ENCODE assay signal across 37 cellular contexts in the genomic region with DNA sequence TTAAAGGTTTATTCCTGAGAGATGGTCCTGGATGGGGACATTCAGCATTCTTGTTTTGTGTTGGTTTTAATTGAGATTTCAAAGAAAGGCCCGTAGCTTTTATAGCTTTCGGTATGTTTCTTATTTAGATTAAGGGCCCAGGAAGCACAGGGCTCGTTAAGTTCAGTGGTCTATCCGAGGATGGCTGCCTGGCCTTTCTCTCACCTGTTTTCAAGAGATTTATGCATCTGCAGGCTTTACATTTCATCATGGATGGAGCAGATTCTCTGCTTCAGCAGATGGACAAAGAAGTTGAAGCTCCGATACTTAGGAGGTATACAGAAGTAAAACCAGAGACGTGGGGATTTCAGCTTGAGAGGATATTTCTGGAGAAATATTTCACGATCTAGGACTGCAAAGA. TPM values are rescaled to one million over a fixed set of nuclear protein-coding genes. Genes with fewer than 3 reads are reported as not detected.
"Had no signal": no experiment of that assay in that cellular context is flagged by ENCODE, and none has a peak within 500 bp of the region (broad histone marks: within the 10 kb centered on the region; RNA-seq: fewer than 3 reads in every experiment).

No MANE protein-coding gene starts in this region.

- H3K36me3 ChIP-seq: adrenal gland, brain microvascular endothelial cell, cardiac muscle cell had no signal

- H3K9me3 Mint-ChIP-seq: T-helper 2 cell treated with Interferon-gamma antibody and Interleukin-4, amounts not matched to agents 5 μg/mL and 100 μg/mL, for 36 hours had no signal

- H3K9me3 ChIP-seq: adrenal gland had no signal

- H3K4me3 Mint-ChIP-seq: activated B cell treated with CpG ODN at 0.5 μM for 24 hours; activated CD4-positive, alpha-beta memory T cell treated with anti-CD3 and anti-CD28 coated beads for 36 hours; activated CD4-positive, alpha-beta T cell treated with anti-CD3 and anti-CD28 coated beads, Interleukin-2, amount 10 ng/mL, durations not matched to agents 24 days and 14 days; activated CD8-positive, alpha-beta T cell treated with anti-CD3 and anti-CD28 coated beads for 36 hours; activated naive CD4-positive, alpha-beta T cell treated with anti-CD3 and anti-CD28 coated beads for 36 hours; activated naive CD8-positive, alpha-beta T cell treated with anti-CD3 and anti-CD28 coated beads for 36 hours; activated T-cell treated with anti-CD3 and anti-CD28 coated beads, Interleukin-2, amount 50 U/mL, for 4 hours; activated T-cell treated with anti-CD3 and anti-CD28 coated beads, Interleukin-2, amount 50 U/mL, for 72 hours; activated T-helper 1 cell treated with anti-CD3 and anti-CD28 coated beads, Interleukin-12 subunit alpha, Interleukin-12 subunit beta, Interleukin-2, Interleukin-4 antibody, amounts not matched to agents 30 ng/mL and 10 ng/mL and 1 ng/mL, durations not matched to agents 14 hours and 24 hours and 36 hours; activated T-helper 17 cell treated with anti-CD3 and anti-CD28 coated beads, Interleukin-2, amount 50 U/mL, for 72 hours; central memory CD8-positive, alpha-beta T cell; T-helper 1 cell treated with Interleukin-12 subunit alpha and Interleukin-12 subunit beta and Interleukin-4 antibody, amounts not matched to agents 30 μg/mL and 1 μg/mL, for 36 hours; T-helper 2 cell treated with Interferon-gamma antibody and Interleukin-4, amounts not matched to agents 5 μg/mL and 100 μg/mL, for 36 hours had no signal

- H3K4me3 ChIP-seq: adrenal gland, body of pancreas, cardiac muscle cell had no signal

- H3K27ac ChIP-seq: adrenal gland, body of pancreas, brain microvascular endothelial cell, cardiac muscle cell had no signal

- H3K36me3 Mint-ChIP-seq: activated CD4-positive, alpha-beta memory T cell treated with anti-CD3 and anti-CD28 coated beads for 36 hours; activated naive CD8-positive, alpha-beta T cell treated with anti-CD3 and anti-CD28 coated beads for 36 hours had no signal

- H3K4me1 Mint-ChIP-seq: activated B cell treated with CpG ODN at 0.5 μM for 24 hours; activated CD4-positive, alpha-beta T cell treated with anti-CD3 and anti-CD28 coated beads, Interleukin-2, amount 10 ng/mL, durations not matched to agents 24 days and 14 days; activated naive CD8-positive, alpha-beta T cell treated with anti-CD3 and anti-CD28 coated beads for 36 hours; activated T-helper 17 cell treated with anti-CD3 and anti-CD28 coated beads, Interleukin-2, amount 50 U/mL, for 72 hours; central memory CD8-positive, alpha-beta T cell had no signal

- H3K27ac Mint-ChIP-seq: activated B cell treated with CpG ODN at 0.5 μM for 24 hours; activated CD4-positive, alpha-beta memory T cell treated with anti-CD3 and anti-CD28 coated beads for 36 hours; activated CD4-positive, alpha-beta T cell treated with anti-CD3 and anti-CD28 coated beads, Interleukin-2, amount 10 ng/mL, durations not matched to agents 24 days and 14 days; activated CD8-positive, alpha-beta T cell treated with anti-CD3 and anti-CD28 coated beads for 36 hours; activated naive CD4-positive, alpha-beta T cell treated with anti-CD3 and anti-CD28 coated beads for 36 hours; activated naive CD4-positive, alpha-beta T cell treated with anti-CD3 and anti-CD28 coated beads, Interleukin-2, amount 50 U/mL, for 72 hours; activated naive CD8-positive, alpha-beta T cell treated with anti-CD3 and anti-CD28 coated beads for 36 hours; activated T-cell treated with anti-CD3 and anti-CD28 coated beads, Interleukin-2, amount 50 U/mL, for 72 hours; activated T-helper 1 cell treated with anti-CD3 and anti-CD28 coated beads, Interleukin-12 subunit alpha, Interleukin-12 subunit beta, Interleukin-2, Interleukin-4 antibody, amounts not matched to agents 30 ng/mL and 10 ng/mL and 1 ng/mL, durations not matched to agents 14 hours and 24 hours and 36 hours; activated T-helper 17 cell treated with anti-CD3 and anti-CD28 coated beads, Interleukin-2, amount 50 U/mL, for 72 hours; T-helper 1 cell treated with Interleukin-12 subunit alpha and Interleukin-12 subunit beta and Interleukin-4 antibody, amounts not matched to agents 30 μg/mL and 1 μg/mL, for 36 hours; T-helper 2 cell treated with Interferon-gamma antibody and Interleukin-4, amounts not matched to agents 5 μg/mL and 100 μg/mL, for 36 hours had no signal

- H3K4me1 ChIP-seq: adrenal gland, body of pancreas had no signal

- H3K27me3 ChIP-seq: body of pancreas, brain microvascular endothelial cell had no signal

- DNase-seq: activated B cell treated with CpG ODN at 0.5 μM for 24 hours; activated CD4-positive, alpha-beta memory T cell treated with anti-CD3 and anti-CD28 coated beads for 36 hours; activated CD4-positive, alpha-beta T cell treated with anti-CD3 and anti-CD28 coated beads for 4 hours; activated CD4-positive, alpha-beta T cell treated with anti-CD3 and anti-CD28 coated beads, Interleukin-2, amount 10 ng/mL, durations not matched to agents 24 days and 14 days; activated CD4-positive, alpha-beta T cell treated with anti-CD3 and anti-CD28 coated beads, Interleukin-2, amount 50 U/mL, for 1 hour; activated CD4-positive, alpha-beta T cell treated with anti-CD3 and anti-CD28 coated beads, Interleukin-2, amount 50 U/mL, for 4 hours; activated CD4-positive, CD25-positive, alpha-beta regulatory T cell treated with anti-CD3 and anti-CD28 coated beads, Interleukin-2, amount 50 U/mL, for 72 hours; activated CD8-positive, alpha-beta memory T cell treated with anti-CD3 and anti-CD28 coated beads, Interleukin-2, amount 50 U/mL, for 4 hours; activated CD8-positive, alpha-beta T cell treated with anti-CD3 and anti-CD28 coated beads for 36 hours; activated effector memory CD4-positive, alpha-beta T cell treated with anti-CD3 and anti-CD28 coated beads, Interleukin-2, amount 50 U/mL, for 16 hours; activated gamma-delta T cell treated with Interleukin-2 at 50 U/mL for 16 hours; activated naive CD4-positive, alpha-beta T cell; activated naive CD4-positive, alpha-beta T cell treated with anti-CD3 and anti-CD28 coated beads for 36 hours; activated naive CD4-positive, alpha-beta T cell treated with anti-CD3 and anti-CD28 coated beads, Interleukin-2, amount 50 U/mL, for 16 hours; activated naive CD8-positive, alpha-beta T cell treated with anti-CD3 and anti-CD28 coated beads for 36 hours; activated T-cell treated with anti-CD3 and anti-CD28 coated beads for 4 hours; activated T-cell treated with anti-CD3 and anti-CD28 coated beads, Interleukin-2, amount 50 U/mL, for 1 hour; activated T-cell treated with anti-CD3 and anti-CD28 coated beads, Interleukin-2, amount 50 U/mL, for 4 hours; activated T-cell treated with anti-CD3 and anti-CD28 coated beads, Interleukin-2, amount 50 U/mL, for 72 hours; adrenal gland; amniotic stem cell; body of pancreas; brain microvascular endothelial cell; caudate nucleus; SW 1271; T-helper 1 cell; T-helper 2 cell; T-helper 9 cell had no signal

- ATAC-seq: activated CD8-positive, alpha-beta T cell treated with anti-CD3 and anti-CD28 coated beads for 36 hours; activated naive CD4-positive, alpha-beta T cell treated with anti-CD3 and anti-CD28 coated beads, Interleukin-2, amount 50 U/mL, for 72 hours; activated T-cell treated with anti-CD3 and anti-CD28 coated beads, Interleukin-2, amount 50 U/mL, for 4 hours; activated T-cell treated with anti-CD3 and anti-CD28 coated beads, Interleukin-2, amount 50 U/mL, for 72 hours; activated T-helper 17 cell treated with anti-CD3 and anti-CD28 coated beads, Interleukin-2, amount 50 U/mL, for 72 hours; body of pancreas had no signal

- H3K27me3 Mint-ChIP-seq: activated B cell treated with CpG ODN at 0.5 μM for 24 hours; activated T-helper 17 cell treated with anti-CD3 and anti-CD28 coated beads, Interleukin-2, amount 50 U/mL, for 72 hours had no signal

RNA-seq across cellular contexts. Expression of gene FZD10, which starts 16.0 kb away (rescaled TPM):
- total RNA-seq: activated B cell treated with CpG ODN at 0.5 μM for 24 hours; activated CD4-positive, alpha-beta memory T cell treated with anti-CD3 and anti-CD28 coated beads for 36 hours; activated CD4-positive, alpha-beta T cell treated with anti-CD3 and anti-CD28 coated beads, Interleukin-2, amount 10 ng/mL, durations not matched to agents 24 days and 14 days; activated CD8-positive, alpha-beta memory T cell treated with anti-CD3 and anti-CD28 coated beads for 36 hours; activated CD8-positive, alpha-beta T cell treated with anti-CD3 and anti-CD28 coated beads for 36 hours; activated naive CD4-positive, alpha-beta T cell treated with anti-CD3 and anti-CD28 coated beads for 36 hours; activated naive CD4-positive, alpha-beta T cell treated with anti-CD3 and anti-CD28 coated beads, Interleukin-2, amount 50 U/mL, for 72 hours; activated naive CD8-positive, alpha-beta T cell treated with anti-CD3 and anti-CD28 coated beads for 36 hours; activated T-cell treated with anti-CD3 and anti-CD28 coated beads, Interleukin-2, amount 50 U/mL, for 4 hours; activated T-cell treated with anti-CD3 and anti-CD28 coated beads, Interleukin-2, amount 50 U/mL, for 72 hours; activated T-helper 1 cell treated with anti-CD3 and anti-CD28 coated beads, Interleukin-12 subunit alpha, Interleukin-12 subunit beta, Interleukin-2, Interleukin-4 antibody, amounts not matched to agents 30 ng/mL and 10 ng/mL and 1 ng/mL, durations not matched to agents 14 hours and 24 hours and 36 hours; activated T-helper 17 cell treated with anti-CD3 and anti-CD28 coated beads, Interleukin-2, amount 50 U/mL, for 72 hours; astrocyte had no signal
- polyA plus RNA-seq: cardiac muscle cell had no signal
